Comparison of ENCODE assay signal across 27 cellular contexts in the genomic region with DNA sequence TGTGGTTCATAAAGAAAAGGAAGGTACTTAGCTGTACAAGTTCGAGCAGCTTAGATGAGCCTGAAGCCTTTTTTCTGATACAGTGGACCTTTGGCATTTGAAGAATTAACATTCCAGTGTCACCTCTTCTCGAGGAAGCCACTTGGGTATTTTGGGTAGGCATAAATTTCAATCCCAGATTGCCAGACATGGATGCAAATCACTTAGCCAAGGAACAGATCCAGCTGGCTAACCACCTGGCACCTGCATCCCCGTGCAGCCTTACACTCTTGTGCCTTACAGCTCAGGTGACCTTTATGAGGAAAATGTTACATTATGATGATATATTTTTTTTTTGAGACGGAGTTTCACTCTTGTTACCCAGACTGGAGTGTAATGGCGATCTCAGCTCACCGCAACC. TPM values are rescaled to one million over a fixed set of nuclear protein-coding genes. Genes with fewer than 3 reads are reported as not detected.
"Had no signal": no experiment of that assay in that cellular context is flagged by ENCODE, and none has a peak within 500 bp of the region (broad histone marks: within the 10 kb centered on the region; RNA-seq: fewer than 3 reads in every experiment).

No MANE protein-coding gene starts in this region.

- DNase-seq: cortex of kidney; effector CD8-positive, alpha-beta T cell; effector memory CD8-positive, alpha-beta T cell; endodermal cell; erythroblast; esophagus squamous epithelium; foreskin fibroblast; foreskin melanocyte; gastrocnemius medialis; glutamatergic neuron; head of caudate nucleus; heart right ventricle; hippocampal formation; left cardiac atrium; left lung; left ventricle myocardium superior; lower lobe of right lung; mesenchymal stem cell; mucosa of descending colon; naive B cell; naive thymus-derived CD8-positive, alpha-beta T cell had no signal

RNA-seq across cellular contexts. Expression of gene ATOH7, which starts 16.0 kb away (rescaled TPM):
- total RNA-seq: dermis microvascular lymphatic vessel endothelial cell; esophagus mucosa; esophagus squamous epithelium; gastrocnemius medialis; glomerular endothelial cell; heart right ventricle; kidney epithelial cell; left cardiac atrium; left lung; left ventricle myocardium superior; lower lobe of right lung; lung microvascular endothelial cell; mesenteric fat pad; naive thymus-derived CD8-positive, alpha-beta T cell had no signal
